ENCODE assay signal across 10 cellular contexts in genomic region chr18:49967171-49967570, GRCh38.
DNase-seq lines count a peak whose midpoint lies in the region; ATAC-seq and FAIRE-seq lines count a peak whose summit lies in the region.
"Had no signal": no experiment of that assay in that cellular context is flagged by ENCODE, and none has a peak within 500 bp of the region (broad histone marks: within the 10 kb centered on the region; RNA-seq: fewer than 3 reads in every experiment).

No MANE protein-coding gene starts in this region.

- H3K36me3 Mint-ChIP-seq in activated naive CD4-positive, alpha-beta T cell treated with anti-CD3 and anti-CD28 coated beads, Interleukin-2, amount 50 U/mL, for 72 hours = no peaks in the 10 kb centered on the region
- H3K36me3 Mint-ChIP-seq: activated naive CD8-positive, alpha-beta T cell had no signal

- ATAC-seq in GM21723 (IDR thresholded peaks at IDR 0.05; ENCODE audit: unreplicated experiment) (peak; percentile 63), HG03521 (IDR thresholded peaks at IDR 0.05; ENCODE audit: unreplicated experiment) (peak; percentile 49), left lobe of liver (peak; percentile 89)
- ATAC-seq in activated naive CD4-positive, alpha-beta T cell treated with anti-CD3 and anti-CD28 coated beads, Interleukin-2, amount 50 U/mL, for 72 hours = no peak

- FAIRE-seq in GM18507 (lab: Jason Lieb, UNC) = peak; percentile 93

- H3K27ac Mint-ChIP-seq in activated naive CD4-positive, alpha-beta T cell treated with anti-CD3 and anti-CD28 coated beads, Interleukin-2, amount 50 U/mL, for 72 hours = no peak overlapping the region
- H3K27ac Mint-ChIP-seq: activated naive CD8-positive, alpha-beta T cell had no signal

- DNase-seq in GM18507 (ENCODE audit: extremely low spot score, insufficient read length, low read depth) = no peak
- DNase-seq in left lobe of liver (ENCODE audit: low spot score) = peak; percentile 62
- no peak for DNase-seq in COR-L47 (lab: John Stamatoyannopoulos, UW)
- no peak for DNase-seq in amniotic stem cell (lab: John Stamatoyannopoulos, UW)
- no peak for DNase-seq in NCI-H1092 treated with DMSO at 0.1 percent for 48 hours (lab: John Stamatoyannopoulos, UW)
- DNase-seq in activated naive CD4-positive, alpha-beta T cell treated with anti-CD3 and anti-CD28 coated beads, Interleukin-2, amount 50 U/mL, for 72 hours (ENCODE audit: low spot score in 2 of 2) = no peak
- DNase-seq: NCI-H1092 had no signal

- H3K9me3 Mint-ChIP-seq in activated naive CD4-positive, alpha-beta T cell treated with anti-CD3 and anti-CD28 coated beads, Interleukin-2, amount 50 U/mL, for 72 hours = no peaks in the 10 kb centered on the region

Comparison
In these comparisons a context has a peak if more than half of its experiments do, and no peak if none do; other contexts are left out.
1. ATAC-seq: peak in GM21723 (single experiment), HG03521 (single experiment) and left lobe of liver (single experiment); none in activated naive CD4-positive, alpha-beta T cell treated with anti-CD3 and anti-CD28 coated beads, Interleukin-2, amount 50 U/mL, for 72 hours (0 of 2).